ENCODE assay signal across 16 cellular contexts in genomic region chr12:30977124-30977523, GRCh38.
"Had no signal": no experiment of that assay in that cellular context is flagged by ENCODE, and none has a peak within 500 bp of the region (broad histone marks: within the 10 kb centered on the region; RNA-seq: fewer than 3 reads in every experiment).

No MANE protein-coding gene starts in this region.

- H3K4me3 Mint-ChIP-seq: naive B cell, nephron progenitor cell, type B pancreatic cell had no signal

- H3K9me3 Mint-ChIP-seq: naive B cell, nephron progenitor cell, type B pancreatic cell had no signal

- ATAC-seq: esophagus mucosa, heart right ventricle, right cardiac atrium had no signal

- DNase-seq: cortex of kidney; effector memory CD4-positive, alpha-beta T cell; heart right ventricle; kidney glomerular epithelial cell; naive B cell; nephron progenitor cell; ovary; small intestine; stimulated activated CD4-positive, alpha-beta T cell treated with anti-CD3 and anti-CD28 coated beads, Interleukin-2, amount 100 ng/mL, for 48 hours; stimulated activated naive CD4-positive, alpha-beta T cell treated with Interleukin-2 at 50 U/mL for 16 hours; thyroid gland had no signal

- H3K9me3 ChIP-seq: heart right ventricle, neutrophil, ovary, thyroid gland had no signal

- H3K27ac Mint-ChIP-seq: naive B cell, nephron progenitor cell, progenitor cell of endocrine pancreas, type B pancreatic cell had no signal

- H3K36me3 ChIP-seq: heart right ventricle, neutrophil, ovary, thyroid gland had no signal

- H3K27me3 ChIP-seq: heart right ventricle, neutrophil, ovary, thyroid gland had no signal

- H3K4me1 Mint-ChIP-seq: naive B cell had no signal

- H3K36me3 Mint-ChIP-seq: naive B cell had no signal

- H3K4me3 ChIP-seq: heart right ventricle, ovary, thyroid gland had no signal

- H3K27ac ChIP-seq: heart right ventricle, neutrophil, ovary, thyroid gland had no signal

- H3K4me1 ChIP-seq: thyroid gland had no signal
